In the genomic region with DNA sequence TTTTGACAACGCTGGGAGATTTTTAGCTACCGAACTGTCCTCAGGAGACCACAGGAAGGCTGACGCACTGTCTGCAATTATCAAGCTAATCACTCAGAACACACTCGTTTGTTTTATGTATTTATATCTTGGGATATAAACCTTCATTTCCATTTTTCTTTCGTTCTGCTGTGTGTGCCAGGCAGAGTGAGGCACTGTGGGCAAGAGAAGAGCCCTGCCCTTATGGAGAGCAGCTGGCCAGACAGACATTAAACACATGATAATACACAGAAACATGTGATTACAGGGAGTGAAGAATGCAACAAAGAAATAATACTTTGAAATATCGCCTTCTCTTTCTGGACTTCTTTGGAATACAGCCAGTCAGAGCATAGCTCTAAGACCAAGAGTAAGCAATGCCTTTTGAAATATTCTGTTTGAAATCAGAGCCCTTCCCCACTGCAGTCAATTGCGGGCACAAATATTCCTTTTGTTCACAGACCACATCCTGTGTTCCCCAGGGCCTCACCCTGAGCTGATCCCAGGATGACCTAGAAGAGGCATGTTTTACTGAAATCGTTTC, we compare ENCODE assay signal across 11 cellular contexts.
DNase-seq lines count a peak whose midpoint lies in the region; ATAC-seq and TF ChIP-seq lines count a peak whose summit lies in the region.
"Had no signal": no experiment of that assay in that cellular context is flagged by ENCODE, and none has a peak within 500 bp of the region (broad histone marks: within the 10 kb centered on the region; RNA-seq: fewer than 3 reads in every experiment).

No MANE protein-coding gene starts in this region.

- H3K27ac ChIP-seq in PC-9 = peak overlapping the region; percentile 87
- peak overlapping the region; percentile 69 for H3K27ac ChIP-seq in smooth muscle cell (ENCODE audit: low read depth)
- H3K27ac ChIP-seq: 22Rv1 had no signal

- no peaks in the 10 kb centered on the region for H4K20me1 ChIP-seq in PC-9 (ENCODE audit: insufficient read depth)
- no peaks in the 10 kb centered on the region for H4K20me1 ChIP-seq in smooth muscle cell (ENCODE audit: low read depth)

- H3K4me3 ChIP-seq in PC-9 (peak overlapping the region; percentile 35; the same call in 1 of the 2 replicates), smooth muscle cell (peak overlapping the region; percentile 10), H7 (ENCODE audit: insufficient read depth, low read depth, low read length) (no peak overlapping the region)

- CTCF ChIA-PET in PC-9 (lab: Charles Lee) = interaction anchor here (0.6 to 1.8 kb wide), 5 partner anchors 29 to 805 kb away, joined by 3 to 9 read pairs (median 5); no protein-coding TSS in a partner anchor

- H3K4me1 ChIP-seq in PC-9 (replicated peaks; ENCODE audit: insufficient read depth) = peaks cover 97% of the 10 kb centered on the region
- H3K4me1 ChIP-seq in smooth muscle cell (ENCODE audit: low read depth) = peaks cover 20% of the 10 kb centered on the region

- peak overlapping the region; percentile 16 for H3K9ac ChIP-seq in smooth muscle cell (ENCODE audit: low read depth)

- no peak for TF ChIP-seq CTCF in PC-9 (conservative IDR thresholded peaks at IDR 0.05)
- no peak for TF ChIP-seq CTCF in smooth muscle cell (IDR thresholded peaks at IDR 0.05; ENCODE audit: borderline replicate concordance, insufficient read depth, poor library complexity, severe bottlenecking)

- 26% methylated on average over 8 of the region's 8 CpGs for WGBS in smooth muscle cell (ENCODE audit: low lambda C conversion rate)

- BruUV-seq in PC-9 (replicated peaks; lab: Mats Ljungman, UMichigan) = no TSS peak

- H3K27me3 ChIP-seq in PC-9 (ENCODE audit: insufficient read depth, low read depth) (no peaks in the 10 kb centered on the region), smooth muscle cell (ENCODE audit: low read depth) (peaks cover 20% of the 10 kb centered on the region), H7 (ENCODE audit: control insufficient read depth, insufficient read depth, low read length) (no peaks in the 10 kb centered on the region)

- POLR2A ChIA-PET in PC-9 (lab: Charles Lee; ENCODE audit: unreplicated experiment) = interaction anchor here (0.6 to 1.0 kb wide), 6 partner anchors 9 to 479 kb away, joined by 3 to 11 read pairs (median 6); partner anchors contain the start of gene PMEPA1

- intact Hi-C loops in PC-9 (cut with micrococcal nuclease; ENCODE audit: unreplicated experiment) = loop anchor here (1.0 to 2.0 kb wide), 4 partner anchors 45 to 438 kb away; no protein-coding TSS in a partner anchor

- H3K9me3 ChIP-seq in PC-9 (ENCODE audit: insufficient read depth, low read depth) = peaks cover 5% of the 10 kb centered on the region
- H3K9me3 ChIP-seq in smooth muscle cell (replicated peaks; ENCODE audit: low read depth) = no peaks in the 10 kb centered on the region

- peak overlapping the region; percentile 76 for H3K4me2 ChIP-seq in PC-9
- H3K4me2 ChIP-seq in smooth muscle cell = peak overlapping the region; percentile 73

- ATAC-seq in HG02973 (IDR thresholded peaks at IDR 0.05; ENCODE audit: unreplicated experiment) = no peak
- ATAC-seq in HG03175 (IDR thresholded peaks at IDR 0.05; ENCODE audit: unreplicated experiment) = no peak

- peak overlapping the region; percentile 14 for H2AFZ ChIP-seq in PC-9
- peak overlapping the region; percentile 40 for H2AFZ ChIP-seq in smooth muscle cell (ENCODE audit: low read depth)

- peak; percentile 3 for DNase-seq in DMS 273 (lab: John Stamatoyannopoulos, UW; ENCODE audit: unreplicated experiment)
- DNase-seq in DMS 273 treated with DMSO at 0.1 percent for 48 hours (lab: John Stamatoyannopoulos, UW) = no peak
- peak; percentile 73 to 95 for DNase-seq in PC-9
- DNase-seq in fibroblast of peridontal ligament (ENCODE audit: extremely low read depth) = peak; percentile 78
- DNase-seq in smooth muscle cell (lab: John Stamatoyannopoulos, UW; ENCODE audit: unreplicated experiment) = no peak
- DNase-seq in H7 = no peak
- DNase-seq: activated effector memory CD4-positive, alpha-beta T cell treated with Interleukin-2 at 50 U/mL for 16 hours; Right ventricle myocardium superior had no signal

- H3K36me3 ChIP-seq in PC-9 (ENCODE audit: low read depth) (no peaks in the 10 kb centered on the region), smooth muscle cell (ENCODE audit: low read depth) (no peaks in the 10 kb centered on the region), H7 (replicated peaks; ENCODE audit: control insufficient read depth, insufficient read depth, low read length) (no peaks in the 10 kb centered on the region)

- H3K9me2 ChIP-seq in PC-9 (ENCODE audit: insufficient read depth) = no peaks in the 10 kb centered on the region

- H3K79me2 ChIP-seq in PC-9 (ENCODE audit: low read depth) (0 out of 2 replicates have a peak, but pooled peaks cover 9% of the 10 kb centered on the region), smooth muscle cell (ENCODE audit: low read depth) (no peaks in the 10 kb centered on the region)

- peaks cover 75% of the 10 kb centered on the region for H3F3A ChIP-seq in PC-9 (ENCODE audit: insufficient read depth, low read depth)
- H3F3A ChIP-seq in smooth muscle cell (ENCODE audit: low read depth) = no peaks in the 10 kb centered on the region

Comparison
In these comparisons a context has a peak if more than half of its experiments do, and no peak if none do; other contexts are left out.
1. DNase-seq: peak in DMS 273 (single experiment), PC-9 (2 of 2) and fibroblast of peridontal ligament (single experiment); none in DMS 273 treated with DMSO at 0.1 percent for 48 hours (single experiment), smooth muscle cell (single experiment) and H7 (single experiment).